In genomic region chr21:46324390-46325072, GRCh38 we compare ENCODE assay signal across 8 cellular contexts. TPM values are rescaled to one million over a fixed set of nuclear protein-coding genes. Genes with fewer than 3 reads are reported as not detected.
DNase-seq lines count a peak whose midpoint lies in the region; TF ChIP-seq lines count a peak whose summit lies in the region.

No MANE protein-coding gene starts in this region.

- H3K27ac Mint-ChIP-seq in Caco-2 (ENCODE audit: unreplicated experiment): peak overlapping the region; percentile 91

- peak overlapping the region; percentile 81 for H3K4me3 ChIP-seq in Caco-2 (ENCODE audit: low read depth, low read length)
- peak overlapping the region; percentile 97 for H3K4me3 ChIP-seq in mononuclear cell (ENCODE audit: low read length)

- H3K9me3 Mint-ChIP-seq in Caco-2 (ENCODE audit: unreplicated experiment): no peaks in the 10 kb centered on the region

- BruUV-seq in Caco-2 (replicated peaks; lab: Mats Ljungman, UMichigan): no TSS peak

- no peaks in the 10 kb centered on the region for H3K9me3 ChIP-seq in Caco-2
- no peaks in the 10 kb centered on the region for H3K9me3 ChIP-seq in mononuclear cell (ENCODE audit: low read depth, low read length)

- H3K4me1 Mint-ChIP-seq in Caco-2 (ENCODE audit: low read depth, unreplicated experiment): peaks cover 15% of the 10 kb centered on the region

- CTCF ChIA-PET in Caco-2 (lab: Charles Lee): interaction anchor here (0.6 to 1.3 kb wide), 6 partner anchors 18 to 351 kb away, joined by 3 to 10 read pairs (median 4); partner anchors contain the start of genes MCM3AP and YBEY

- H3K36me3 Mint-ChIP-seq in Caco-2 (ENCODE audit: insufficient read depth, unreplicated experiment): peaks cover 59% of the 10 kb centered on the region

- POLR2A ChIA-PET in Caco-2 (lab: Charles Lee): interaction anchor here (0.6 kb wide), 1 partner anchor 38 kb away, joined by 3 read pairs; the partner anchor contains the start of gene YBEY

- DNase-seq in Caco-2 (peak; percentile 88 to 91), GM20000 (ENCODE audit: low spot score) (peak; percentile 99), HS-27A (ENCODE audit: low read depth) (peak; percentile 53), NOMO-1 treated with dmso at 0.1 percent for 144 hours (lab: John Stamatoyannopoulos, UW; ENCODE audit: unreplicated experiment) (peak; percentile 64), epidermal melanocyte (ENCODE audit: insufficient read length, low spot score) (peak; percentile 77)
- DNase-seq in activated CD8-positive, alpha-beta memory T cell treated with anti-CD3 and anti-CD28 coated beads, Interleukin-2, amount 50 U/mL, for 4 hours: peak; percentile 87
- DNase-seq in stimulated activated CD8-positive, alpha-beta memory T cell treated with anti-CD3 and anti-CD28 coated beads, Interleukin-2, amount 100 ng/mL, for 1 hour (ENCODE audit: low read depth in 2 of 2): peak; percentile 77 to 83

- intact Hi-C loops in Caco-2 (cut with micrococcal nuclease; ENCODE audit: unreplicated experiment): loop anchor here (2.0 to 5.0 kb wide), 2 partner anchors 38 to 97 kb away; partner anchors contain the start of genes LSS and YBEY

- H3K27me3 ChIP-seq in Caco-2 (replicated peaks; ENCODE audit: control insufficient read depth, insufficient read depth, low read length): no peaks in the 10 kb centered on the region
- H3K27me3 ChIP-seq in mononuclear cell (ENCODE audit: insufficient read depth, low read length): no peaks in the 10 kb centered on the region

- H3K4me1 ChIP-seq in Caco-2 (peaks cover 11% of the 10 kb centered on the region), mononuclear cell (ENCODE audit: insufficient read depth, low read length) (peaks cover 50% of the 10 kb centered on the region)

- no peaks in the 10 kb centered on the region for H3K36me3 ChIP-seq in Caco-2 (ENCODE audit: control insufficient read depth, insufficient read depth, low read length)

- peak overlapping the region; percentile 77 for H3K4me3 Mint-ChIP-seq in Caco-2 (ENCODE audit: unreplicated experiment)

- TF ChIP-seq CTCF in Caco-2 (IDR thresholded peaks at IDR 0.05; ENCODE audit: insufficient read depth in 1 of 2, low read depth in 1 of 2, low read length in 1 of 2, severe bottlenecking in 1 of 2, unreplicated experiment in 1 of 2): no peak
- TF ChIP-seq CTCF in GM20000 (IDR thresholded peaks at IDR 0.05; ENCODE audit: extremely low read depth, missing control alignments): no peak

- H3K27me3 Mint-ChIP-seq in Caco-2 (ENCODE audit: insufficient read depth, unreplicated experiment): no peaks in the 10 kb centered on the region

RNA-seq across cellular contexts. Expression of gene PCNT, which starts 0.6 kb away (rescaled TPM):
- total RNA-seq in Caco-2 (2022) (38.4 and 44.2 TPM in 2 replicates), mononuclear cell (27.9 TPM)

RNA-seq across cellular contexts. Expression of gene C21orf58, which starts 0.9 kb away (rescaled TPM):
- total RNA-seq in Caco-2 (2022) (17.7 and 18.6 TPM in 2 replicates), mononuclear cell (1.0 TPM)

RNA-seq across cellular contexts. Expression of gene YBEY, which starts 38.4 kb away (rescaled TPM):
- total RNA-seq in Caco-2 (2022) (10.6 and 11.5 TPM in 2 replicates), mononuclear cell (19.7 TPM)

RNA-seq across cellular contexts. Expression of gene MCM3AP, which starts 39.1 kb away (rescaled TPM):
- total RNA-seq in Caco-2 (2022): 88.1 and 102 TPM in 2 replicates
- 38.8 TPM for total RNA-seq in mononuclear cell

Comparison
In these comparisons a context has a peak if more than half of its experiments do, and no peak if none do; other contexts are left out.
1. Peak in every context shown above with its lines: DNase-seq and H3K4me3 ChIP-seq.